ENCODE assay signal across 8 cellular contexts in genomic region chr3:169764164-169764452, GRCh38. TPM values are rescaled to one million over a fixed set of nuclear protein-coding genes. Genes with fewer than 3 reads are reported as not detected.
DNase-seq lines count a peak whose midpoint lies in the region; ATAC-seq and TF ChIP-seq lines count a peak whose summit lies in the region.

No MANE protein-coding gene starts in this region.

- no peaks in the 10 kb centered on the region for H3K27me3 ChIP-seq in SJSA1 (replicated peaks)

- no peaks in the 10 kb centered on the region for H3K4me1 ChIP-seq in SJSA1 (replicated peaks)

- peaks cover 2 to 13% (median 3%) of the 10 kb centered on the region in 7 donors for H3K9me3 Mint-ChIP-seq in CD14-positive monocyte
- H3K9me3 Mint-ChIP-seq in naive thymus-derived CD8-positive, alpha-beta T cell: peaks cover 0 to 10% (median 2%) of the 10 kb centered on the region in 9 donors

- H3K9me3 ChIP-seq in SJSA1 (replicated peaks): peaks cover 9% of the 10 kb centered on the region

- DNase-seq in CD14-positive monocyte (ENCODE audit: low spot score): peak; percentile 71
- no peak for DNase-seq in SJSA1 (ENCODE audit: low read depth in 1 of 2, low spot score in 2 of 2)
- DNase-seq in epithelial cell of esophagus (ENCODE audit: low read depth): peak; percentile 44
- DNase-seq in naive thymus-derived CD8-positive, alpha-beta T cell: no peak
- DNase-seq in hepatic stellate cell (ENCODE audit: low spot score): no peak
- no peak for DNase-seq in activated CD4-positive, alpha-beta T cell treated with anti-CD3 and anti-CD28 coated beads for 4 hours

- ATAC-seq in GM19351 (IDR thresholded peaks at IDR 0.05; ENCODE audit: unreplicated experiment): peak; percentile 49
- ATAC-seq in HG03354 (IDR thresholded peaks at IDR 0.05; ENCODE audit: poor library complexity, severe bottlenecking, unreplicated experiment): peak; percentile 37
- peak; percentile 13 to 27 for ATAC-seq in naive thymus-derived CD8-positive, alpha-beta T cell

- peak overlapping the region; percentile 98 to 99 for H3K4me3 Mint-ChIP-seq in CD14-positive monocyte
- peak overlapping the region; percentile 87 to 98 (median 96) for H3K4me3 Mint-ChIP-seq in naive thymus-derived CD8-positive, alpha-beta T cell

- intact Hi-C loops in CD14-positive monocyte (cut with micrococcal nuclease): loop anchor here (10.0 kb wide), 2 partner anchors 101 to 201 kb away; partner anchors contain the start of genes LRRC31 (in 1 of the 2) and SEC62 (in 1 of the 2)

- H3K4me1 Mint-ChIP-seq in CD14-positive monocyte: peaks cover 15% of the 10 kb centered on the region
- H3K4me1 Mint-ChIP-seq in naive thymus-derived CD8-positive, alpha-beta T cell: peaks cover 11 to 32% (median 28%) of the 10 kb centered on the region in 4 donors

- POLR2A ChIA-PET in naive thymus-derived CD8-positive, alpha-beta T cell (lab: Charles Lee): interaction anchor here (0.8 to 5.1 kb wide), 17 partner anchors 9 to 1144 kb away, joined by 3 to 105 read pairs (median 4); partner anchors contain the start of genes EIF5A2, GPR160, LRRC34 and LRRIQ4

- peak overlapping the region; percentile 80 for H3K27ac ChIP-seq in SJSA1

- H3K27ac Mint-ChIP-seq in CD14-positive monocyte: peak overlapping the region; percentile 91 to 99 (median 96)
- peak overlapping the region; percentile 95 to 100 (median 98) for H3K27ac Mint-ChIP-seq in naive thymus-derived CD8-positive, alpha-beta T cell

- TF ChIP-seq CTCF in CD14-positive monocyte (IDR thresholded peaks at IDR 0.05) (no peak), epithelial cell of esophagus (IDR thresholded peaks at IDR 0.05; ENCODE audit: insufficient read depth, low read depth, low read length, missing control alignments) (no peak)

- peaks cover 1 to 7% (median 2%) of the 10 kb centered on the region in 3 donors for H3K27me3 Mint-ChIP-seq in CD14-positive monocyte (ENCODE audit: low read depth in 3 of 3)
- H3K27me3 Mint-ChIP-seq in naive thymus-derived CD8-positive, alpha-beta T cell: no peaks in the 10 kb centered on the region

- peak overlapping the region; percentile 61 for H3K4me3 ChIP-seq in SJSA1
- H3K4me3 ChIP-seq in epithelial cell of esophagus (ENCODE audit: low read length): peak overlapping the region; percentile 88

- no peaks in the 10 kb centered on the region for H3K36me3 ChIP-seq in SJSA1

- H3K36me3 Mint-ChIP-seq in CD14-positive monocyte: no peaks in the 10 kb centered on the region
- H3K36me3 Mint-ChIP-seq in naive thymus-derived CD8-positive, alpha-beta T cell: no peaks in the 10 kb centered on the region

RNA-seq across cellular contexts. Expression of gene TERC, which starts 0.8 kb away (rescaled TPM):
- under 1 TPM in 1 of 2 donors, not detected in 1; 0.76 TPM for polyA plus RNA-seq in CD14-positive monocyte
- total RNA-seq in SJSA1 (2014; rRNA removed; shearing (Covaris generic)): 50.9 and 61.5 TPM in 2 replicates
- total RNA-seq in naive thymus-derived CD8-positive, alpha-beta T cell: 10 to 100 TPM; 12.4 to 17.5 TPM
- 1 to 10 TPM in 2 of 3 donors, not detected in 1; 1.4 to 1.6 TPM for polyA plus RNA-seq in naive thymus-derived CD8-positive, alpha-beta T cell

RNA-seq across cellular contexts. Expression of gene ACTRT3, which starts 5.3 kb away (rescaled TPM):
- under 1 TPM in 1 of 2 donors, not detected in 1; 0.08 TPM for polyA plus RNA-seq in CD14-positive monocyte
- total RNA-seq in SJSA1 (2014; rRNA removed; shearing (Covaris generic)): 2.2 and 2.4 TPM in 2 replicates
- total RNA-seq in naive thymus-derived CD8-positive, alpha-beta T cell: under 1 TPM in 1 of 2 experiments, not detected in 1; 0.29 TPM
- polyA plus RNA-seq in naive thymus-derived CD8-positive, alpha-beta T cell: under 1 TPM; 0.13 to 0.15 (median 0.14) TPM

RNA-seq across cellular contexts. Expression of gene MYNN, which starts 9.1 kb away (rescaled TPM):
- 1 to 10 TPM; 8.7 to 9.0 TPM for polyA plus RNA-seq in CD14-positive monocyte
- total RNA-seq in SJSA1 (2014; rRNA removed; shearing (Covaris generic)): 14.8 and 18.3 TPM in 2 replicates
- total RNA-seq in naive thymus-derived CD8-positive, alpha-beta T cell: 10 to 100 TPM; 23.0 to 24.7 TPM
- 10 to 100 TPM; 11.7 to 15.7 (median 13.6) TPM for polyA plus RNA-seq in naive thymus-derived CD8-positive, alpha-beta T cell

RNA-seq across cellular contexts. Expression of gene LRRIQ4, which starts 48.6 kb away (rescaled TPM):
- polyA plus RNA-seq in CD14-positive monocyte: not detected
- total RNA-seq in SJSA1 (2014; rRNA removed; shearing (Covaris generic)): not detected in 2 replicates
- under 1 TPM in 1 of 2 experiments, not detected in 1; 0.19 TPM for total RNA-seq in naive thymus-derived CD8-positive, alpha-beta T cell
- polyA plus RNA-seq in naive thymus-derived CD8-positive, alpha-beta T cell: not detected

RNA-seq across cellular contexts. Expression of gene LRRC34, which starts 48.6 kb away (rescaled TPM):
- under 1 TPM; 0.25 to 0.61 TPM for polyA plus RNA-seq in CD14-positive monocyte
- not detected in 2 replicates for total RNA-seq in SJSA1 (2014; rRNA removed; shearing (Covaris generic))
- total RNA-seq in naive thymus-derived CD8-positive, alpha-beta T cell: 1 to 10 TPM in 1 of 2 experiments, under 1 TPM in 1; 0.73 to 1.2 TPM
- polyA plus RNA-seq in naive thymus-derived CD8-positive, alpha-beta T cell: under 1 TPM; 0.29 to 0.42 (median 0.35) TPM

Comparison
In these comparisons a context has a peak if more than half of its experiments do, and no peak if none do; other contexts are left out.
1. DNase-seq: peak in CD14-positive monocyte (single experiment) and epithelial cell of esophagus (single experiment); none in SJSA1 (0 of 2), naive thymus-derived CD8-positive, alpha-beta T cell (0 of 10), hepatic stellate cell (single experiment) and activated CD4-positive, alpha-beta T cell treated with anti-CD3 and anti-CD28 coated beads for 4 hours (0 of 2).
2. Peak in every context shown above with its lines, with median percentiles within 50 percentile points of each other: ATAC-seq.